ENCODE assay signal across 8 cellular contexts in the genomic region with DNA sequence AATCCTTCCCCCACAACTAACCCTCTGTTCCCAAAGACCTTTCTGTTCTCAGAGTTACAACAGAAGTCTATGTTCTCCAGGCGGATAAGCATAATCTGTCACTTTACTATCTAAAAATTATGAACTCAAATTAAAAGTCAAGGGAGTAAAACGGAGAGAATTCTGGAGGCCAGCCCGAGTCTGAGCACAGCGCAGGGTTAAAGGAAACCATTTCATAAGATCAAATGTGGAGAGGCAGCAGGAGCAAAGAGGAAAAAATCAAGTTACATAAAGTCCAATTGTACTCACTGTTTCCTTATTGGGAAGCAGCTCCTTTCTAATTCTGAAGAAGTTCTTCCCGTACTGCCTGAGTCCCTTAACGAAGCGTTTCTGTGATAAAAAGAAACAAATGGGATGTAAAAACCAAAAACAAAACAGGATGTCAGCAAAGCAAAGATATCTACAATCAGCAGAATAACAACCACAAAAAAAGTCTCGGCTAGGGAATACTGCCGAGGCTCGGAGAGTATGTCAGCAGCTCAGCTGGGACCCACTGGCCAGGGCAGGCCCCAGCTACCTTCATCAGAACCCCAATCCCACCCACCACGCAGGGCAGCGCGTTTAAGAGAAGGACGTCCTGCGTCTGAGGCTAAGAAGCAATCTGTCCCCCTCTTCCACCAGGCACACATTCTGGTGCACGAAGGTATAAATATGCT.
DNase-seq lines count a peak whose midpoint lies in the region; ATAC-seq, FAIRE-seq and TF ChIP-seq lines count a peak whose summit lies in the region.

No MANE protein-coding gene starts in this region.

- H3K9me3 ChIP-seq in kidney (ENCODE audit: control insufficient read depth in 1 of 2, low read length in 2 of 2), result no peaks in the 10 kb centered on the region
- H3K9me3 ChIP-seq in suprapubic skin, result no peaks in the 10 kb centered on the region

- TF ChIP-seq CTCF in brain microvascular endothelial cell (IDR thresholded peaks at IDR 0.05; ENCODE audit: low read depth, low read length, missing control alignments) (no peak), kidney (IDR thresholded peaks at IDR 0.05; ENCODE audit: borderline replicate concordance, extremely low read depth, insufficient read depth) (no peak), suprapubic skin (IDR thresholded peaks at IDR 0.05) (no peak)

- in situ Hi-C loops in brain microvascular endothelial cell (cut with HindIII; ENCODE audit: low pct_ligation_motif_present, low sequenced_read_pairs), result no loop called here

- H3K27ac ChIP-seq in brain microvascular endothelial cell, result peak overlapping the region; percentile 91
- H3K27ac ChIP-seq in kidney (ENCODE audit: low read depth in 2 of 2, low read length in 2 of 2), result peak overlapping the region; percentile 96 to 97
- peak overlapping the region; percentile 100 for H3K27ac ChIP-seq in suprapubic skin

- no peak for TF ChIP-seq POLR2A in suprapubic skin (IDR thresholded peaks at IDR 0.05)

- H3K36me3 ChIP-seq in brain microvascular endothelial cell (replicated peaks) (peaks cover 22% of the 10 kb centered on the region), kidney (ENCODE audit: control insufficient read depth in 1 of 2, insufficient read depth in 2 of 2, low read length in 2 of 2) (peaks cover 3 to 7% of the 10 kb centered on the region in 2 donors), suprapubic skin (peaks cover 19% of the 10 kb centered on the region)

- WGBS in suprapubic skin, result 1% methylated on average over 16 of the region's 16 CpGs

- intact Hi-C loops in kidney (cut with DNase I), result no loop called here

- H3K4me3 ChIP-seq in brain microvascular endothelial cell (ENCODE audit: low read depth, low read length), result peak overlapping the region; percentile 70
- H3K4me3 ChIP-seq in kidney (ENCODE audit: low read length in 2 of 2), result peak overlapping the region; percentile 84 to 95
- H3K4me3 ChIP-seq in suprapubic skin, result peak overlapping the region; percentile 95

- H3K4me1 ChIP-seq in kidney (ENCODE audit: control insufficient read depth in 1 of 2, insufficient read depth in 1 of 2, low read depth in 1 of 2, low read length in 2 of 2) (peaks cover 28 to 34% of the 10 kb centered on the region in 2 donors), suprapubic skin (peaks cover 63% of the 10 kb centered on the region)

- H3K9ac ChIP-seq in kidney (ENCODE audit: low read length in 2 of 2), result peak overlapping the region; percentile 75 to 89

- ATAC-seq in GM18873 (IDR thresholded peaks at IDR 0.05; ENCODE audit: low FRiP score, unreplicated experiment) (no peak), HG03045 (IDR thresholded peaks at IDR 0.05; ENCODE audit: unreplicated experiment) (no peak)

- no peak for TF ChIP-seq EP300 in suprapubic skin (IDR thresholded peaks at IDR 0.05)

- no peaks in the 10 kb centered on the region for H3K27me3 ChIP-seq in brain microvascular endothelial cell (replicated peaks)
- no peaks in the 10 kb centered on the region for H3K27me3 ChIP-seq in suprapubic skin

- peak; percentile 30 for DNase-seq in stimulated activated CD4-positive, alpha-beta T cell treated with anti-CD3 and anti-CD28 coated beads, Interleukin-4, amount 100 ng/mL, for 24 hours
- DNase-seq in stimulated activated CD4-positive, alpha-beta T cell treated with anti-CD3 and anti-CD28 coated beads, Interleukin-1b, Interleukin-23, amount 100 ng/mL, for 48 hours, result no peak
- DNase-seq in brain microvascular endothelial cell (peak; percentile 18), kidney (no peak), suprapubic skin (ENCODE audit: low spot score in 2 of 2) (no peak), RCC 7860 (ENCODE audit: low spot score) (no peak)

- FAIRE-seq in kidney (lab: Jason Lieb, UNC) (no peak), RCC 7860 (lab: Jason Lieb, UNC) (no peak)

Comparison
In these comparisons a context has a peak if more than half of its experiments do, and no peak if none do; other contexts are left out.
1. DNase-seq: peak in stimulated activated CD4-positive, alpha-beta T cell treated with anti-CD3 and anti-CD28 coated beads, Interleukin-4, amount 100 ng/mL, for 24 hours (single experiment) and brain microvascular endothelial cell (single experiment); none in stimulated activated CD4-positive, alpha-beta T cell treated with anti-CD3 and anti-CD28 coated beads, Interleukin-1b, Interleukin-23, amount 100 ng/mL, for 48 hours (single experiment), kidney (single experiment), suprapubic skin (0 of 2) and RCC 7860 (single experiment).
2. Peak in every context shown above with its lines, with median percentiles within 50 percentile points of each other: H3K27ac ChIP-seq and H3K4me3 ChIP-seq.